ENCODE assay signal across 19 cellular contexts in genomic region chr5:31280210-31280609, GRCh38.
DNase-seq lines count a peak whose midpoint lies in the region; ATAC-seq and TF ChIP-seq lines count a peak whose summit lies in the region.
"Had no signal": no experiment of that assay in that cellular context is flagged by ENCODE, and none has a peak within 500 bp of the region (broad histone marks: within the 10 kb centered on the region; RNA-seq: fewer than 3 reads in every experiment).

No MANE protein-coding gene starts in this region.

- H3K36me3 Mint-ChIP-seq in MCF 10A (ENCODE audit: insufficient read depth, unreplicated experiment) (no peaks in the 10 kb centered on the region), chondrocyte (ENCODE audit: low read depth) (peaks cover 2% of the 10 kb centered on the region)

- no peaks in the 10 kb centered on the region for H3K36me3 ChIP-seq in mammary epithelial cell (ENCODE audit: insufficient read depth, low read length)
- no peaks in the 10 kb centered on the region for H3K36me3 ChIP-seq in mesendoderm (ENCODE audit: control insufficient read depth, insufficient read depth, low read length)
- H3K36me3 ChIP-seq in esophagus muscularis mucosa: no peaks in the 10 kb centered on the region

- H3K27me3 ChIP-seq in mammary epithelial cell (ENCODE audit: insufficient read depth, low read length): no peaks in the 10 kb centered on the region
- H3K27me3 ChIP-seq in mesendoderm (ENCODE audit: insufficient read depth, low read length, poor library complexity): no peaks in the 10 kb centered on the region
- no peaks in the 10 kb centered on the region for H3K27me3 ChIP-seq in esophagus muscularis mucosa
- H3K27me3 ChIP-seq: MG63 had no signal

- TF ChIP-seq POLR2A in esophagus muscularis mucosa (IDR thresholded peaks at IDR 0.05; ENCODE audit: low read depth): no peak

- H2BK5ac ChIP-seq in mesendoderm (ENCODE audit: low read length): no peak overlapping the region

- H3K4me1 Mint-ChIP-seq in MCF 10A (ENCODE audit: insufficient read depth, unreplicated experiment): no peaks in the 10 kb centered on the region
- H3K4me1 Mint-ChIP-seq in chondrocyte (ENCODE audit: low read depth): peaks cover 24% of the 10 kb centered on the region

- intact Hi-C loops in mammary epithelial cell (cut with micrococcal nuclease) (no loop called here), MCF 10A (cut with micrococcal nuclease) (no loop called here), esophagus muscularis mucosa (cut with DNase I) (no loop called here)

- ATAC-seq in HG03442 (IDR thresholded peaks at IDR 0.05; ENCODE audit: unreplicated experiment): no peak
- ATAC-seq: SK-N-SH treated with all-trans-retinoic acid at 6 μM for 48 hours had no signal

- 57% methylated on average over 4 of the region's 4 CpGs for WGBS in mammary epithelial cell (ENCODE audit: low coverage, missing lambda C conversion rate)
- no CpG with 5 or more reads among the region's 4 CpGs for WGBS in mesendoderm (ENCODE audit: extremely low coverage, insufficient coverage, low lambda C conversion rate)
- 86% methylated on average over 4 of the region's 4 CpGs for WGBS in esophagus muscularis mucosa

- no peak overlapping the region for H3K18ac ChIP-seq in mesendoderm (ENCODE audit: low read length)

- H2BK120ac ChIP-seq in mesendoderm (ENCODE audit: low read depth, low read length): no peak overlapping the region

- H3K27ac ChIP-seq in mammary epithelial cell (ENCODE audit: insufficient read depth, low read depth, low read length): no peak overlapping the region
- no peak overlapping the region for H3K27ac ChIP-seq in mesendoderm (ENCODE audit: low read depth, low read length)
- no peak overlapping the region for H3K27ac ChIP-seq in esophagus muscularis mucosa (replicated peaks in 1 of 4)

- H3K4me3 ChIP-seq in mammary epithelial cell (replicated peaks in 1 of 3; ENCODE audit: insufficient read depth in 1 of 3, low read depth in 2 of 3, low read length in 3 of 3) (no peak overlapping the region), mesendoderm (ENCODE audit: low read length) (no peak overlapping the region), esophagus muscularis mucosa (no peak overlapping the region)
- H3K4me3 ChIP-seq: MG63 had no signal

- DNase-seq in mammary epithelial cell (peak; percentile 4), MCF 10A (ENCODE audit: unreplicated experiment) (no peak), chondrocyte (ENCODE audit: low spot score) (no peak), mesendoderm (peak; percentile 47), NCI-H1092 treated with DMSO at 0.1 percent for 48 hours (lab: John Stamatoyannopoulos, UW) (no peak), HuH-7.5 (ENCODE audit: low spot score) (no peak), esophagus muscularis mucosa (ENCODE audit: extremely low spot score) (no peak)
- DNase-seq: 8988T, C1 segment of cervical spinal cord, HCEC 1CT, KG1, MG63, NCI-H1105 treated with DMSO at 0.1 percent for 48 hours, NCI-H1930, NCI-H2171, NCI-H510A, SHP77 had no signal

- H3K9me3 ChIP-seq in mammary epithelial cell (replicated peaks; ENCODE audit: insufficient read depth, low read length): no peaks in the 10 kb centered on the region
- H3K9me3 ChIP-seq in esophagus muscularis mucosa: no peaks in the 10 kb centered on the region
- H3K9me3 ChIP-seq: MG63 had no signal

- H3K27me3 Mint-ChIP-seq in MCF 10A (ENCODE audit: insufficient read depth, unreplicated experiment): no peaks in the 10 kb centered on the region
- no peaks in the 10 kb centered on the region for H3K27me3 Mint-ChIP-seq in chondrocyte (ENCODE audit: low read depth)

- H2AK5ac ChIP-seq in mesendoderm (ENCODE audit: low read length): no peak overlapping the region

- H3K56ac ChIP-seq in mesendoderm (ENCODE audit: low read length): no peak overlapping the region

- H3K9ac ChIP-seq in mammary epithelial cell (ENCODE audit: insufficient read depth, low read length): no peak overlapping the region
- no peak overlapping the region for H3K9ac ChIP-seq in mesendoderm (ENCODE audit: low read length)

- H3K27ac Mint-ChIP-seq in MCF 10A (ENCODE audit: low read depth, unreplicated experiment): no peak overlapping the region
- peak overlapping the region; percentile 84 for H3K27ac Mint-ChIP-seq in chondrocyte (ENCODE audit: unreplicated experiment)

- CTCF ChIA-PET in mammary epithelial cell (lab: Charles Lee; ENCODE audit: low non-redundant PET): no interaction called here
- CTCF ChIA-PET in MCF 10A (lab: Yijun Ruan, JAX): interaction anchor here (0.8 to 1.5 kb wide), 2 partner anchors 9 to 519 kb away, joined by 3 read pairs; no protein-coding TSS in a partner anchor

- H3K79me2 ChIP-seq in mammary epithelial cell (ENCODE audit: insufficient read depth, low read length) (no peaks in the 10 kb centered on the region), mesendoderm (ENCODE audit: control insufficient read depth, insufficient read depth, low read length) (no peaks in the 10 kb centered on the region)

- H2AFZ ChIP-seq in mammary epithelial cell (ENCODE audit: low read depth, low read length): no peak overlapping the region

- no peaks in the 10 kb centered on the region for H4K20me1 ChIP-seq in mammary epithelial cell (ENCODE audit: insufficient read depth, low read length)

- H4K8ac ChIP-seq in mesendoderm (ENCODE audit: low read depth, low read length): no peak overlapping the region

- BruUV-seq in mammary epithelial cell (replicated peaks; lab: Mats Ljungman, UMichigan) (no TSS peak), MCF 10A (replicated peaks; lab: Mats Ljungman, UMichigan) (no TSS peak)

- no peak overlapping the region for H3K23ac ChIP-seq in mesendoderm (ENCODE audit: low read length)

- dilution Hi-C loops in mammary epithelial cell (cut with HindIII; ENCODE audit: low sequenced_read_pairs): no loop called here

- H3K4me1 ChIP-seq in mammary epithelial cell (ENCODE audit: insufficient read depth, low read length) (no peaks in the 10 kb centered on the region), mesendoderm (ENCODE audit: control insufficient read depth, low read depth, low read length) (no peaks in the 10 kb centered on the region), esophagus muscularis mucosa (no peaks in the 10 kb centered on the region)

- no peaks in the 10 kb centered on the region for H3K79me1 ChIP-seq in mesendoderm (ENCODE audit: low read length)

- no peak overlapping the region for H2BK15ac ChIP-seq in mesendoderm (replicated peaks; ENCODE audit: low read depth)

- in situ Hi-C loops in mammary epithelial cell (cut with MboI; ENCODE audit: low sequenced_read_pairs in 2 of 2): no loop called here

- no peak for TF ChIP-seq EP300 in esophagus muscularis mucosa (IDR thresholded peaks at IDR 0.05)

- H3K9me3 Mint-ChIP-seq in MCF 10A (ENCODE audit: unreplicated experiment) (no peaks in the 10 kb centered on the region), chondrocyte (ENCODE audit: low read depth) (no peaks in the 10 kb centered on the region)

- no peak overlapping the region for H4K5ac ChIP-seq in mesendoderm (ENCODE audit: low read length)

- H3K4me3 Mint-ChIP-seq in MCF 10A (ENCODE audit: unreplicated experiment) (no peak overlapping the region), chondrocyte (ENCODE audit: unreplicated experiment) (no peak overlapping the region)

- no peak overlapping the region for H3K4ac ChIP-seq in mesendoderm (ENCODE audit: low read depth, low read length)

- POLR2A ChIA-PET in MCF 10A (lab: Yijun Ruan, JAX): no interaction called here

- TF ChIP-seq CTCF in mammary epithelial cell (conservative IDR thresholded peaks at IDR 0.05 in 1 of 2, IDR thresholded peaks at IDR 0.05 in 1 of 2; ENCODE audit: extremely low read depth in 1 of 2, insufficient read depth in 1 of 2, low read depth in 1 of 2, low read length in 2 of 2): no peak
- TF ChIP-seq CTCF in MCF 10A (IDR thresholded peaks at IDR 0.05; ENCODE audit: unreplicated experiment): no peak
- no peak for TF ChIP-seq CTCF in chondrocyte (IDR thresholded peaks at IDR 0.05)
- TF ChIP-seq CTCF in esophagus muscularis mucosa (IDR thresholded peaks at IDR 0.05): no peak

- H3K4me2 ChIP-seq in mammary epithelial cell (ENCODE audit: insufficient read depth, low read depth, low read length) (no peak overlapping the region), mesendoderm (ENCODE audit: low read length) (no peak overlapping the region)

Comparison
In these comparisons a context has a peak if more than half of its experiments do, and no peak if none do; other contexts are left out.
1. DNase-seq: peak in mammary epithelial cell (single experiment) and mesendoderm (single experiment); none in MCF 10A (single experiment), chondrocyte (single experiment), NCI-H1092 treated with DMSO at 0.1 percent for 48 hours (single experiment), HuH-7.5 (single experiment) and esophagus muscularis mucosa (single experiment).